ENCODE assay signal across 18 cellular contexts in genomic region chr1:204455831-204456145, GRCh38. TPM values are rescaled to one million over a fixed set of nuclear protein-coding genes. Genes with fewer than 3 reads are reported as not detected.
DNase-seq lines count a peak whose midpoint lies in the region; TF ChIP-seq lines count a peak whose summit lies in the region.
"Had no signal": no experiment of that assay in that cellular context is flagged by ENCODE, and none has a peak within 500 bp of the region (broad histone marks: within the 10 kb centered on the region; RNA-seq: fewer than 3 reads in every experiment).

No MANE protein-coding gene starts in this region.

- no peak overlapping the region for H4K8ac ChIP-seq in H9 (replicated peaks; ENCODE audit: insufficient read length, low read depth, low read length)
- H4K8ac ChIP-seq in neuronal stem cell (ENCODE audit: low read depth, low read length) = peak overlapping the region; percentile 73

- H3K79me2 ChIP-seq in H9 (ENCODE audit: insufficient read depth, low read length) = no peaks in the 10 kb centered on the region

- H2BK20ac ChIP-seq in H9 (ENCODE audit: low read depth, low read length, poor library complexity, severe bottlenecking) = no peak overlapping the region

- no peak overlapping the region for H2AK5ac ChIP-seq in H9 (ENCODE audit: insufficient read length, low read length)
- H2AK5ac ChIP-seq in neuronal stem cell (ENCODE audit: low read depth, low read length) = peak overlapping the region; percentile 100

- TF ChIP-seq CTCF in H9 (conservative IDR thresholded peaks at IDR 0.05) (no peak), glutamatergic neuron (IDR thresholded peaks at IDR 0.05; ENCODE audit: partially characterized antibody, unreplicated experiment) (no peak)

- no peak overlapping the region for H3K9ac ChIP-seq in H9 (ENCODE audit: extremely low read depth, insufficient read length, low read length)
- peak overlapping the region; percentile 74 for H3K9ac ChIP-seq in neuronal stem cell (ENCODE audit: low read depth, low read length, poor library complexity)
- H3K9ac ChIP-seq: GM23248 had no signal

- peaks cover 18 to 77% of the 10 kb centered on the region in 2 donors for H3K36me3 ChIP-seq in neuronal stem cell (replicated peaks in 1 of 2; ENCODE audit: control insufficient read depth in 2 of 2, insufficient read depth in 2 of 2, low read length in 2 of 2)
- H3K36me3 ChIP-seq: MG63 had no signal

- H3K4me3 ChIP-seq in neuronal stem cell (ENCODE audit: low read length in 2 of 2) = no peak overlapping the region
- H3K4me3 ChIP-seq: A549, GM23248, MG63, PC-9 had no signal

- H3K14ac ChIP-seq in H9 (ENCODE audit: insufficient read depth, low read length) (no peak overlapping the region; the same call in 1 of the 2 replicates), neuronal stem cell (ENCODE audit: low read length) (peak overlapping the region; percentile 92)

- no peaks in the 10 kb centered on the region for H3K23me2 ChIP-seq in H9 (ENCODE audit: insufficient read length, low read depth, low read length, poor library complexity, severe bottlenecking)

- no CpG with 5 or more reads among the region's 9 CpGs for WGBS in H9 (ENCODE audit: extremely low coverage, insufficient read length, low lambda C conversion rate)
- no CpG with 5 or more reads among the region's 9 CpGs for WGBS in neuronal stem cell (ENCODE audit: extremely low coverage in 2 of 2, insufficient read length in 2 of 2, insufficient replicate concordance in 1 of 2), 2 donors

- H3K9me3 ChIP-seq in H9 (ENCODE audit: control insufficient read depth, low read depth, low read length) = no peaks in the 10 kb centered on the region
- H3K9me3 ChIP-seq in neuronal stem cell (replicated peaks in 1 of 2; ENCODE audit: control insufficient read depth in 2 of 2, insufficient read depth in 1 of 2, low read depth in 1 of 2, low read length in 2 of 2) = no peaks in the 10 kb centered on the region
- H3K9me3 ChIP-seq: A549, MG63 had no signal

- H3K18ac ChIP-seq in H9 (ENCODE audit: insufficient read length, low read depth, low read length) = no peak overlapping the region
- peak overlapping the region; percentile 98 for H3K18ac ChIP-seq in neuronal stem cell (ENCODE audit: low read length)

- H3K4me1 Mint-ChIP-seq in H9 (peaks cover 45 to 49% of the 10 kb centered on the region in 2 experiments), glutamatergic neuron (ENCODE audit: low read depth, unreplicated experiment) (peaks cover 48% of the 10 kb centered on the region)

- H4K20me1 ChIP-seq in H9 (ENCODE audit: control insufficient read depth, insufficient read depth, insufficient read length) = no peaks in the 10 kb centered on the region

- H3K79me1 ChIP-seq in H9 (ENCODE audit: insufficient read depth, low read depth, low read length, poor library complexity, severe bottlenecking) = no peaks in the 10 kb centered on the region
- H3K79me1 ChIP-seq in neuronal stem cell (ENCODE audit: low read depth, low read length) = peaks cover 2% of the 10 kb centered on the region

- H3K4me1 ChIP-seq in H9 (ENCODE audit: insufficient read depth, low read length) = peaks cover 8% of the 10 kb centered on the region; the same call in 1 of the 2 replicates
- H3K4me1 ChIP-seq in neuronal stem cell (ENCODE audit: control insufficient read depth in 2 of 2, insufficient read depth in 1 of 2, low read depth in 1 of 2, low read length in 2 of 2) = peaks cover 37 to 41% of the 10 kb centered on the region in 2 donors

- H3K4me2 ChIP-seq in H9 (ENCODE audit: insufficient read depth, insufficient read length, low read length) (no peak overlapping the region), neuronal stem cell (ENCODE audit: insufficient read depth, low read length, poor library complexity, severe bottlenecking) (peak overlapping the region; percentile 40)
- H3K4me2 ChIP-seq: A549, PC-9 had no signal

- H2BK12ac ChIP-seq in H9 (ENCODE audit: insufficient read length, low read depth, low read length) = peak overlapping the region; percentile 16
- peak overlapping the region; percentile 97 for H2BK12ac ChIP-seq in neuronal stem cell (ENCODE audit: low read length)

- H2AFZ ChIP-seq in H9 (ENCODE audit: low read length) (no peak overlapping the region), neuronal stem cell (ENCODE audit: low read length) (no peak overlapping the region)
- H2AFZ ChIP-seq: GM23248, PC-9 had no signal

- H3K9me3 Mint-ChIP-seq in H9 (no peaks in the 10 kb centered on the region), glutamatergic neuron (ENCODE audit: unreplicated experiment) (peaks cover 30% of the 10 kb centered on the region)
- H3K9me3 Mint-ChIP-seq: CD14-positive monocyte had no signal

- H2BK120ac ChIP-seq in H9 (ENCODE audit: low read depth, low read length, poor library complexity, severe bottlenecking) (no peak overlapping the region), neuronal stem cell (ENCODE audit: low read depth, low read length) (peak overlapping the region; percentile 97)

- no peaks in the 10 kb centered on the region for H3K27me3 Mint-ChIP-seq in H9 (ENCODE audit: low read depth)
- H3K27me3 Mint-ChIP-seq in glutamatergic neuron (ENCODE audit: unreplicated experiment) = peaks cover 24% of the 10 kb centered on the region

- H3K27ac Mint-ChIP-seq in H9 = no peak overlapping the region
- H3K27ac Mint-ChIP-seq in glutamatergic neuron (ENCODE audit: unreplicated experiment) = peak overlapping the region; percentile 98

- H3K27me3 ChIP-seq in H9 (ENCODE audit: insufficient read depth, low read length) = no peaks in the 10 kb centered on the region
- H3K27me3 ChIP-seq in neuronal stem cell (ENCODE audit: control insufficient read depth in 3 of 3, insufficient read depth in 3 of 3, low read depth in 1 of 3, low read length in 3 of 3) = no peaks in the 10 kb centered on the region
- H3K27me3 ChIP-seq: MG63 had no signal

- H3K4ac ChIP-seq in H9 (ENCODE audit: low read depth, low read length) (no peak overlapping the region), neuronal stem cell (ENCODE audit: low read length) (peak overlapping the region; percentile 86)

- no peak overlapping the region for H3K4me3 Mint-ChIP-seq in H9
- no peak overlapping the region for H3K4me3 Mint-ChIP-seq in glutamatergic neuron (ENCODE audit: unreplicated experiment)
- H3K4me3 Mint-ChIP-seq: CD14-positive monocyte had no signal

- H3K36me3 Mint-ChIP-seq in H9 (ENCODE audit: insufficient read depth in 1 of 3, low read depth in 3 of 3) (peaks cover 16 to 32% (median 30%) of the 10 kb centered on the region in 3 experiments), glutamatergic neuron (ENCODE audit: unreplicated experiment) (peaks cover 18% of the 10 kb centered on the region)

- H3K27ac ChIP-seq in H9 (ENCODE audit: insufficient read length, low read depth, low read length) (no peak overlapping the region), angular gyrus (ENCODE audit: low read depth, low read length) (peak overlapping the region; percentile 72), neuronal stem cell (replicated peaks; ENCODE audit: low read length) (peak overlapping the region; percentile 97)
- H3K27ac ChIP-seq: A549, GM23248, PC-9 had no signal

- H4K91ac ChIP-seq in H9 (ENCODE audit: insufficient read length, low read depth, low read length) (no peak overlapping the region), neuronal stem cell (ENCODE audit: low read depth, low read length, poor library complexity) (peak overlapping the region; percentile 99)

- H2BK5ac ChIP-seq in H9 (ENCODE audit: insufficient read length, low read length) (no peak overlapping the region), neuronal stem cell (ENCODE audit: low read length) (peak overlapping the region; percentile 99)

- DNase-seq in H9 (no peak), glutamatergic neuron (no peak), neuronal stem cell (ENCODE audit: low spot score) (no peak), DMS79 (lab: John Stamatoyannopoulos, UW) (no peak), hepatic stellate cell (ENCODE audit: low spot score) (no peak)
- DNase-seq in stimulated activated CD4-positive, alpha-beta T cell treated with anti-CD3 and anti-CD28 coated beads, Interleukin-4, amount 100 ng/mL, for 4 hours = no peak
- no peak for DNase-seq in stimulated activated CD4-positive, alpha-beta T cell treated with anti-CD3 and anti-CD28 coated beads, Interleukin-4, amount 100 ng/mL, for 24 hours
- DNase-seq: COR-L47, DMS153, GM23248, MG63, NCI-H1092 treated with DMSO at 0.1 percent for 48 hours, NCI-H1694 treated with DMSO at 0.1 percent for 48 hours, NCI-H345, PC-9 had no signal

- no peak overlapping the region for H4K5ac ChIP-seq in H9 (ENCODE audit: insufficient read length, low read depth, low read length)

- H3K23ac ChIP-seq in H9 (ENCODE audit: insufficient read length, low read depth, low read length) = no peak overlapping the region
- peak overlapping the region; percentile 70 for H3K23ac ChIP-seq in neuronal stem cell (ENCODE audit: low read depth, low read length, poor library complexity)

- no peak overlapping the region for H3K56ac ChIP-seq in H9 (ENCODE audit: insufficient read length, low read depth, low read length)

- no peak overlapping the region for H3T11ph ChIP-seq in H9 (ENCODE audit: low read length)

- H2BK15ac ChIP-seq in H9 (ENCODE audit: low read depth, low read length) (no peak overlapping the region), neuronal stem cell (ENCODE audit: low read length) (peak overlapping the region; percentile 90)

RNA-seq across cellular contexts. Expression of gene PIK3C2B, which starts 38.8 kb away (rescaled TPM):
- total RNA-seq in H9 (2021) (13.1 and 13.2 TPM in 2 replicates), glutamatergic neuron (ENCODE audit: unreplicated experiment) (156 TPM)
- 15.3 TPM for polyA plus RNA-seq in neuronal stem cell (2013, experiment 1 of 2)
- polyA plus RNA-seq in neuronal stem cell (2013, experiment 2 of 2) = 16.6 TPM

RNA-seq across cellular contexts. Expression of gene PPP1R15B, which starts 44.2 kb away (rescaled TPM):
- 44.6 and 45.9 TPM in 2 replicates for total RNA-seq in H9 (2021)
- total RNA-seq in glutamatergic neuron (ENCODE audit: unreplicated experiment) = 45.3 TPM
- 18.4 TPM for polyA plus RNA-seq in neuronal stem cell (2013, experiment 1 of 2)
- polyA plus RNA-seq in neuronal stem cell (2013, experiment 2 of 2) = 19.2 TPM

Comparison
In these comparisons a context has a peak if more than half of its experiments do, and no peak if none do; other contexts are left out.
1. RNA of gene PIK3C2B, which starts 38.8 kb away (total RNA-seq): 156 TPM in glutamatergic neuron (single experiment); 13.1 to 13.2 TPM in H9; every median in the first group is over 10 times any median in the second.